Comparison of ENCODE assay signal across 8 cellular contexts in genomic region chr4:142817442-142817841, GRCh38.
DNase-seq lines count a peak whose midpoint lies in the region; ATAC-seq lines count a peak whose summit lies in the region.

No MANE protein-coding gene starts in this region.

- ATAC-seq in activated CD4-positive, CD25-positive, alpha-beta regulatory T cell treated with anti-CD3 and anti-CD28 coated beads, Interleukin-2, amount 50 U/mL, for 24 hours, result peak; percentile 70 to 78

- DNase-seq in activated CD4-positive, CD25-positive, alpha-beta regulatory T cell (lab: John Stamatoyannopoulos, UW), result no peak
- DNase-seq in activated CD4-positive, alpha-beta T cell treated with anti-CD3 and anti-CD28 coated beads for 48 hours, result peak; percentile 66
- peak; percentile 91 for DNase-seq in glomerular visceral epithelial cell (ENCODE audit: extremely low spot score)
- DNase-seq in stimulated activated naive CD4-positive, alpha-beta T cell treated with Interleukin-2 at 50 U/mL for 16 hours (lab: John Stamatoyannopoulos, UW), result peak; percentile 15
- no peak for DNase-seq in NOMO-1 treated with DMSO at 0.1 percent for 48 hours (lab: John Stamatoyannopoulos, UW; ENCODE audit: unreplicated experiment)
- DNase-seq in D341Med (ENCODE audit: low spot score), result no peak
- DNase-seq in NCI-H774 (lab: John Stamatoyannopoulos, UW), result no peak

Comparison
In these comparisons a context has a peak if more than half of its experiments do, and no peak if none do; other contexts are left out.
1. DNase-seq: peak in activated CD4-positive, alpha-beta T cell treated with anti-CD3 and anti-CD28 coated beads for 48 hours (single experiment), glomerular visceral epithelial cell (single experiment) and stimulated activated naive CD4-positive, alpha-beta T cell treated with Interleukin-2 at 50 U/mL for 16 hours (single experiment); none in activated CD4-positive, CD25-positive, alpha-beta regulatory T cell (0 of 4), NOMO-1 treated with DMSO at 0.1 percent for 48 hours (single experiment), D341Med (single experiment) and NCI-H774 (single experiment).